21 cellular contexts compared by ENCODE assay signal in genomic region chr3:48398701-48399386, GRCh38. TPM values are rescaled to one million over a fixed set of nuclear protein-coding genes. Genes with fewer than 3 reads are reported as not detected.
DNase-seq lines count a peak whose midpoint lies in the region; ATAC-seq and TF ChIP-seq lines count a peak whose summit lies in the region.
"Had no signal": no experiment of that assay in that cellular context is flagged by ENCODE, and none has a peak within 500 bp of the region (broad histone marks: within the 10 kb centered on the region; RNA-seq: fewer than 3 reads in every experiment).

No MANE protein-coding gene starts in this region.

- H3K27ac ChIP-seq in substantia nigra (ENCODE audit: low read depth, low read length, poor library complexity, severe bottlenecking) (peak overlapping the region; percentile 23), gastroesophageal sphincter (peak overlapping the region in 2 of 4 donors; percentile 92 to 93)
- H3K27ac ChIP-seq: BLaER1 treated with 17β-estradiol and CSF1 and Interleukin-3, amounts not matched to agents 10 nM and 100 nM had no signal

- no peaks in the 10 kb centered on the region for H3K9me3 ChIP-seq in gastroesophageal sphincter
- H3K9me3 ChIP-seq: BLaER1 treated with 17β-estradiol and CSF1 and Interleukin-3, amounts not matched to agents 10 nM and 100 nM; suprapubic skin had no signal

- TF ChIP-seq POLR2A in gastroesophageal sphincter (IDR thresholded peaks at IDR 0.05) = no peak

- peak; percentile 46 for DNase-seq in activated CD8-positive, alpha-beta memory T cell treated with anti-CD3 and anti-CD28 coated beads for 24 hours
- no peak for DNase-seq in activated CD8-positive, alpha-beta memory T cell treated with anti-CD3 and anti-CD28 coated beads, Interleukin-2, amount 50 U/mL, for 48 hours
- DNase-seq in amniotic epithelial cell (ENCODE audit: low read depth) = peak; percentile 10
- DNase-seq in left colon = no peak
- no peak for DNase-seq in substantia nigra (lab: John Stamatoyannopoulos, UW)
- no peak for DNase-seq in NCI-H1694 (lab: John Stamatoyannopoulos, UW)
- DNase-seq: activated T-cell treated with anti-CD3 and anti-CD28 coated beads, Interleukin-2, amount 50 U/mL, for 4 hours; cortex of kidney; GDM1; HFFc6; NCI-H1436 treated with DMSO at 0.1 percent for 48 hours; NCI-H774; stimulated activated CD4-positive, alpha-beta T cell treated with anti-CD3 and anti-CD28 coated beads, Interleukin-12 subunit alpha, Interleukin-12 subunit beta, amount 100 ng/mL, for 4 hours; SW 1271 had no signal

- H3K4me1 ChIP-seq in gastroesophageal sphincter = peaks cover 6 to 28% (median 15%) of the 10 kb centered on the region in 3 donors

- ATAC-seq in left colon (peak; percentile 4), gastroesophageal sphincter (no peak), GM19397 (IDR thresholded peaks at IDR 0.05; ENCODE audit: unreplicated experiment) (no peak)
- ATAC-seq: activated T-cell treated with anti-CD3 and anti-CD28 coated beads, Interleukin-2, amount 50 U/mL, for 4 hours; naive thymus-derived CD8-positive, alpha-beta T cell had no signal

- no peak for TF ChIP-seq CTCF in gastroesophageal sphincter (IDR thresholded peaks at IDR 0.05)

- intact Hi-C loops in left colon (cut with DNase I, micrococcal nuclease) = loop anchor here in 1 of 2 donors (10.0 kb wide), 1 partner anchor 124 kb away; no protein-coding TSS in a partner anchor

- TF ChIP-seq EP300 in gastroesophageal sphincter (IDR thresholded peaks at IDR 0.05) = no peak

- 40 to 43% methylated on average over 1 to 3 of the region's 11 CpGs for WGBS in gastroesophageal sphincter (ENCODE audit: low coverage in 1 of 2), 2 donors

- H3K27me3 ChIP-seq in gastroesophageal sphincter = no peaks in the 10 kb centered on the region
- H3K27me3 ChIP-seq: BLaER1 treated with 17β-estradiol and CSF1 and Interleukin-3, amounts not matched to agents 10 nM and 100 nM; suprapubic skin had no signal

- H3K4me3 ChIP-seq in gastroesophageal sphincter = no peak overlapping the region
- H3K4me3 ChIP-seq: BLaER1 treated with 17β-estradiol and CSF1 and Interleukin-3, amounts not matched to agents 10 nM and 100 nM; GM12878; suprapubic skin had no signal

- H3K36me3 ChIP-seq in gastroesophageal sphincter = peaks cover 0 to 8% of the 10 kb centered on the region in 2 donors

RNA-seq across cellular contexts. Expression of gene FBXW12, which starts 26.8 kb away (rescaled TPM):
- total RNA-seq in left colon (not detected), gastroesophageal sphincter (not detected)
- total RNA-seq: activated T-cell treated with anti-CD3 and anti-CD28 coated beads, Interleukin-2, amount 50 U/mL, for 4 hours; HFFc6; HT1080; naive thymus-derived CD8-positive, alpha-beta T cell; suprapubic skin had no signal

RNA-seq across cellular contexts. Expression of gene PLXNB1, which starts 31.0 kb away (rescaled TPM):
- total RNA-seq in left colon (100 to 1,000 TPM in 1 of 2 donors, 10 to 100 TPM in 1; 91.1 to 114 TPM), gastroesophageal sphincter (100 to 1,000 TPM; 125 to 186 (median 147) TPM)

RNA-seq across cellular contexts. Expression of gene CCDC51, which starts 41.1 kb away (rescaled TPM):
- total RNA-seq in left colon (10 to 100 TPM; 13.3 to 21.2 TPM), gastroesophageal sphincter (10 to 100 TPM; 10.2 to 32.6 (median 26.3) TPM)

RNA-seq across cellular contexts. Expression of gene TMA7, which starts 41.2 kb away (rescaled TPM):
- total RNA-seq in left colon (100 to 1,000 TPM; 165 to 192 TPM), gastroesophageal sphincter (100 to 1,000 TPM; 200 to 329 (median 260) TPM)

RNA-seq across cellular contexts. Expression of gene ATRIP, which starts 47.7 kb away (rescaled TPM):
- total RNA-seq in left colon (1 to 10 TPM; 3.8 to 4.4 TPM), gastroesophageal sphincter (1 to 10 TPM; 3.0 to 6.8 (median 5.2) TPM)

Comparison
In these comparisons a context has a peak if more than half of its experiments do, and no peak if none do; other contexts are left out.
1. DNase-seq: peak in activated CD8-positive, alpha-beta memory T cell treated with anti-CD3 and anti-CD28 coated beads for 24 hours (single experiment) and amniotic epithelial cell (single experiment); none in activated CD8-positive, alpha-beta memory T cell treated with anti-CD3 and anti-CD28 coated beads, Interleukin-2, amount 50 U/mL, for 48 hours (single experiment), left colon (0 of 2), substantia nigra (0 of 49) and NCI-H1694 (single experiment).